Comparison of ENCODE assay signal across 12 cellular contexts in the genomic region with DNA sequence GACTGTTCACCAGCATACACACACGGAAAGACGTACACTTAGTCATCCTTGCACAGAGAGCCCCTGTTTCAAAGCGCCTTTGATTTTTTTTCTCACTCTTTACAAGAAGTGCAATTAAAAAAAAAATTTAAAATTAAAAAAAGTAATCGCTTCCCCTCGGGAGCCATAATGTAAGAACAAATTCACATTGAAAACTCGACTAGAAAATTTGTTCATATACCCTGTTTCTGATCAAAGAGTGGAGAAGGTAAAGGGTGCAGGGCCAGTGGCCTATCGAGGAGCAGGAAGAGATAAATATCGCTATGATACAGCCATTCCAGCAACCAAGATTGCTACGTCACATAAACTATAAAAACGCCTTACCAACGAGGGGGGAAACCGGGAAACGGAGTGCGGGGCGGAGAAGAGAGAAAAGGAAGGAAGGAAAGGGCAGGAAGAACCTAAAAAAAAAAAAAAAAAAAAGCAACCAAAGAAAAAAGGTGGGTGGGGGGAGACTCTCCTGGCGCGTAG. TPM values are rescaled to one million over a fixed set of nuclear protein-coding genes. Genes with fewer than 3 reads are reported as not detected.
DNase-seq lines count a peak whose midpoint lies in the region; ATAC-seq, FAIRE-seq and TF ChIP-seq lines count a peak whose summit lies in the region.
"Had no signal": no experiment of that assay in that cellular context is flagged by ENCODE, and none has a peak within 500 bp of the region (broad histone marks: within the 10 kb centered on the region; RNA-seq: fewer than 3 reads in every experiment).

No MANE protein-coding gene starts in this region.

- H3K36me3 Mint-ChIP-seq in astrocyte (ENCODE audit: low read depth, unreplicated experiment) (peaks cover 6% of the 10 kb centered on the region), nephron (ENCODE audit: low read depth) (peaks cover 39% of the 10 kb centered on the region)

- H3K27ac ChIP-seq in astrocyte (ENCODE audit: low read depth, low read length) (peak overlapping the region; percentile 70), esophagus squamous epithelium (peak overlapping the region; percentile 96 to 99 (median 99)), upper lobe of left lung (peak overlapping the region; percentile 89 to 95 (median 94))

- WGBS in esophagus squamous epithelium, 2 donors: 20 to 25% methylated on average over 17 of the region's 17 CpGs
- 40 to 41% methylated on average over 17 of the region's 17 CpGs for WGBS in upper lobe of left lung, 2 donors

- H3K4me1 ChIP-seq in astrocyte (ENCODE audit: insufficient read depth, low read length): peaks cover 39% of the 10 kb centered on the region
- H3K4me1 ChIP-seq in esophagus squamous epithelium: peaks cover 21 to 98% (median 58%) of the 10 kb centered on the region in 3 donors
- peaks cover 16 to 44% (median 38%) of the 10 kb centered on the region in 4 donors for H3K4me1 ChIP-seq in upper lobe of left lung

- intact Hi-C loops in esophagus squamous epithelium (cut with DNase I): no loop called here

- H3K4me3 Mint-ChIP-seq in astrocyte (ENCODE audit: unreplicated experiment): no peak overlapping the region
- H3K4me3 Mint-ChIP-seq in nephron: peak overlapping the region; percentile 83 to 96 (median 85)
- H3K4me3 Mint-ChIP-seq: activated naive CD4-positive, alpha-beta T cell treated with anti-CD3 and anti-CD28 coated beads, Interleukin-2, amount 50 U/mL, for 24 hours; stimulated activated memory B cell treated with anti-CD40 and anti-IgM and Interleukin-4, amounts not matched to agents 10 μg/mL and 1 μg/mL and 100 μg/mL, for 72 hours had no signal

- H3K4me3 ChIP-seq in astrocyte (ENCODE audit: insufficient read depth, low read depth, low read length) (no peak overlapping the region), esophagus squamous epithelium (peak overlapping the region; percentile 26 to 97 (median 72)), upper lobe of left lung (peak overlapping the region in 3 of 4 donors; percentile 30 to 49 (median 48))

- H3K27me3 Mint-ChIP-seq in astrocyte (ENCODE audit: low read depth, unreplicated experiment) (peaks cover 90% of the 10 kb centered on the region), nephron (ENCODE audit: low read depth) (peaks cover 27% of the 10 kb centered on the region)

- H4K20me1 ChIP-seq in astrocyte (ENCODE audit: insufficient read depth, low read length): no peaks in the 10 kb centered on the region

- H3K27ac Mint-ChIP-seq in astrocyte (ENCODE audit: unreplicated experiment) (peak overlapping the region; percentile 58), nephron (peak overlapping the region; percentile 99 to 100 (median 100))
- H3K27ac Mint-ChIP-seq: activated naive CD4-positive, alpha-beta T cell treated with anti-CD3 and anti-CD28 coated beads, Interleukin-2, amount 50 U/mL, for 24 hours; stimulated activated memory B cell treated with anti-CD40 and anti-IgM and Interleukin-4, amounts not matched to agents 10 μg/mL and 1 μg/mL and 100 μg/mL, for 72 hours had no signal

- no peak for TF ChIP-seq CTCF in astrocyte (IDR thresholded peaks at IDR 0.05; ENCODE audit: insufficient read depth, low read depth, low read length)
- TF ChIP-seq CTCF in esophagus squamous epithelium (IDR thresholded peaks at IDR 0.05): no peak
- TF ChIP-seq CTCF in nephron (IDR thresholded peaks at IDR 0.05; ENCODE audit: unreplicated experiment in 3 of 3): no peak
- no peak for TF ChIP-seq CTCF in upper lobe of left lung (IDR thresholded peaks at IDR 0.05)

- peaks cover 31% of the 10 kb centered on the region for H3K9me3 Mint-ChIP-seq in astrocyte (ENCODE audit: unreplicated experiment)
- H3K9me3 Mint-ChIP-seq in nephron: no peaks in the 10 kb centered on the region
- H3K9me3 Mint-ChIP-seq: activated naive CD4-positive, alpha-beta T cell treated with anti-CD3 and anti-CD28 coated beads, Interleukin-2, amount 50 U/mL, for 24 hours had no signal

- peak; percentile 71 for DNase-seq in astrocyte (ENCODE audit: low read depth)
- no peak for DNase-seq in esophagus squamous epithelium (lab: John Stamatoyannopoulos, UW)
- DNase-seq in upper lobe of left lung: no peak
- DNase-seq in activated CD4-positive, alpha-beta T cell treated with anti-CD3 and anti-CD28 coated beads, Interleukin-2, amount 50 U/mL, for 4 hours: no peak
- DNase-seq in NCI-H2029 treated with DMSO at 0.1 percent for 48 hours (lab: John Stamatoyannopoulos, UW): no peak
- DNase-seq: MV-4-11, NCI-H446 treated with DMSO at 0.1 percent for 48 hours had no signal

- TF ChIP-seq POLR2A in esophagus squamous epithelium (IDR thresholded peaks at IDR 0.05) (no peak), upper lobe of left lung (IDR thresholded peaks at IDR 0.05) (no peak)

- no peak overlapping the region for H2AFZ ChIP-seq in astrocyte (ENCODE audit: low read depth, low read length)

- H3K27me3 ChIP-seq in astrocyte (ENCODE audit: insufficient read depth, low read length) (peaks cover 58% of the 10 kb centered on the region), esophagus squamous epithelium (peaks cover 0 to 11% (median 0%) of the 10 kb centered on the region in 4 donors), upper lobe of left lung (peaks cover 0 to 10% (median 5%) of the 10 kb centered on the region in 4 donors)

- H3K9ac ChIP-seq in astrocyte (ENCODE audit: low read length): peak overlapping the region; percentile 68

- no peaks in the 10 kb centered on the region for H3K4me1 Mint-ChIP-seq in astrocyte (ENCODE audit: low read depth, unreplicated experiment)
- H3K4me1 Mint-ChIP-seq in nephron: peaks cover 88% of the 10 kb centered on the region

- no peak for FAIRE-seq in astrocyte (lab: Jason Lieb, UNC)
- FAIRE-seq: endometrium had no signal

- H3K4me2 ChIP-seq in astrocyte (ENCODE audit: low read length): peak overlapping the region; percentile 91

- H3K9me3 ChIP-seq in astrocyte (ENCODE audit: insufficient read depth, low read depth, low read length): no peaks in the 10 kb centered on the region
- no peaks in the 10 kb centered on the region for H3K9me3 ChIP-seq in esophagus squamous epithelium
- no peaks in the 10 kb centered on the region for H3K9me3 ChIP-seq in upper lobe of left lung

- H3K36me3 ChIP-seq in astrocyte (ENCODE audit: insufficient read depth, low read length) (no peaks in the 10 kb centered on the region), esophagus squamous epithelium (no peaks in the 10 kb centered on the region), upper lobe of left lung (no peaks in the 10 kb centered on the region)

- TF ChIP-seq EP300 in upper lobe of left lung (IDR thresholded peaks at IDR 0.05): no peak

- peaks cover 35% of the 10 kb centered on the region for H3K79me2 ChIP-seq in astrocyte (ENCODE audit: insufficient read depth, low read length)

- ATAC-seq in upper lobe of left lung (ENCODE audit: low FRiP score in 2 of 2): no peak
- ATAC-seq in HG02973 (IDR thresholded peaks at IDR 0.05; ENCODE audit: unreplicated experiment): no peak
- ATAC-seq: stimulated activated memory B cell treated with anti-CD40 and anti-IgM and Interleukin-4, amounts not matched to agents 10 μg/mL and 1 μg/mL and 100 μg/mL, for 72 hours had no signal

RNA-seq across cellular contexts. Expression of a gene that starts 5.0 kb away (rescaled TPM):
- not detected in 2 replicates for total RNA-seq in astrocyte
- 1 to 10 TPM in 3 of 4 donors, under 1 TPM in 1; 0.27 to 3.6 (median 1.5) TPM for total RNA-seq in esophagus squamous epithelium
- total RNA-seq in upper lobe of left lung: 1 to 10 TPM in 2 of 6 donors, under 1 TPM in 3, not detected in 1; 0.30 to 3.0 (median 0.86) TPM

RNA-seq across cellular contexts. Expression of a gene that starts 11.6 kb away (rescaled TPM):
- total RNA-seq in astrocyte (0.23 TPM in 1 of 2 replicates, not detected in the other), esophagus squamous epithelium (1 to 10 TPM; 1.6 to 2.5 (median 2.2) TPM), upper lobe of left lung (1 to 10 TPM in 1 of 6 donors, under 1 TPM in 2, not detected in 3; 0.46 to 2.1 (median 0.64) TPM)

RNA-seq across cellular contexts. Expression of a gene that starts 23.1 kb away (rescaled TPM):
- total RNA-seq in astrocyte (not detected in 2 replicates), esophagus squamous epithelium (1 to 10 TPM; 2.9 to 6.7 (median 4.1) TPM), upper lobe of left lung (10 to 100 TPM in 1 of 6 donors, 1 to 10 TPM in 5; 1.5 to 10.5 (median 6.2) TPM)

RNA-seq across cellular contexts. Expression of a gene that starts 36.0 kb away (rescaled TPM):
- total RNA-seq in astrocyte (not detected in 2 replicates), esophagus squamous epithelium (1 to 10 TPM; 3.6 to 8.2 (median 6.8) TPM), upper lobe of left lung (10 to 100 TPM in 5 of 6 donors, 1 to 10 TPM in 1; 7.8 to 79.9 (median 16.9) TPM)

RNA-seq across cellular contexts. Expression of a gene that starts 40.1 kb away (rescaled TPM):
- total RNA-seq in astrocyte: not detected in 2 replicates
- 1 to 10 TPM in 1 of 4 donors, under 1 TPM in 1, not detected in 2; 0.26 to 1.3 TPM for total RNA-seq in esophagus squamous epithelium
- 1 to 10 TPM in 4 of 6 donors, under 1 TPM in 1, not detected in 1; 0.61 to 8.4 (median 4.0) TPM for total RNA-seq in upper lobe of left lung
